Comparison of ENCODE assay signal across 29 cellular contexts in genomic region chr3:101166150-101166549, GRCh38.
"Had no signal": no experiment of that assay in that cellular context is flagged by ENCODE, and none has a peak within 500 bp of the region (broad histone marks: within the 10 kb centered on the region; RNA-seq: fewer than 3 reads in every experiment).

No MANE protein-coding gene starts in this region.

- FAIRE-seq: keratinocyte, pancreas had no signal

- H3K36me3 Mint-ChIP-seq: naive thymus-derived CD8-positive, alpha-beta T cell had no signal

- H3K9me3 Mint-ChIP-seq: neural crest cell; stimulated activated naive CD8-positive, alpha-beta T cell treated with anti-CD3 and anti-CD28 coated beads, Interleukin-15, amount 100 ng/mL, for 72 hours had no signal

- H3K27me3 ChIP-seq: left lung, pancreas, testis, thyroid gland, transverse colon, upper lobe of left lung, vagina had no signal

- H3K4me1 Mint-ChIP-seq: naive thymus-derived CD8-positive, alpha-beta T cell; neural crest cell had no signal

- H3K4me3 ChIP-seq: left lung, lower lobe of right lung, pancreas, prostate gland, skin epidermis, testis, thyroid gland, transverse colon, upper lobe of left lung, vagina had no signal

- H3K4me3 Mint-ChIP-seq: naive thymus-derived CD8-positive, alpha-beta T cell; nephron; neural crest cell; stimulated activated naive CD8-positive, alpha-beta T cell treated with anti-CD3 and anti-CD28 coated beads, Interleukin-15, amount 100 ng/mL, for 72 hours had no signal

- DNase-seq: kidney glomerular epithelial cell; left colon; left lung; lower lobe of right lung; mammary epithelial cell; mesenchymal stem cell; naive thymus-derived CD8-positive, alpha-beta T cell; nucleus accumbens; pancreas; posterior cingulate gyrus; retina; right cardiac atrium; stimulated activated CD4-positive, alpha-beta T cell treated with anti-CD3 and anti-CD28 coated beads, Interleukin-12 subunit alpha, Interleukin-12 subunit beta, amount 100 ng/mL, for 4 hours; stimulated activated CD4-positive, alpha-beta T cell treated with anti-CD3 and anti-CD28 coated beads, Interleukin-15, amount 100 ng/mL, for 24 hours; stimulated activated CD4-positive, alpha-beta T cell treated with anti-CD3 and anti-CD28 coated beads, Interleukin-2, amount 100 ng/mL, for 24 hours; stimulated activated CD4-positive, alpha-beta T cell treated with anti-CD3 and anti-CD28 coated beads, Interleukin-4, amount 100 ng/mL, for 1 hour; stimulated activated naive CD4-positive, alpha-beta T cell treated with Interleukin-2 at 50 U/mL for 16 hours; stimulated activated naive CD8-positive, alpha-beta T cell treated with anti-CD3 and anti-CD28 coated beads, Interleukin-15, amount 100 ng/mL, for 72 hours; testis; thyroid gland; transverse colon; upper lobe of left lung had no signal

- H3K36me3 ChIP-seq: left lung, lower lobe of right lung, pancreas, prostate gland, thyroid gland, transverse colon, upper lobe of left lung, vagina had no signal

- ATAC-seq: left colon; left lung; lower lobe of right lung; naive thymus-derived CD8-positive, alpha-beta T cell; pancreas; right cardiac atrium; sciatic nerve; stimulated activated naive CD8-positive, alpha-beta T cell treated with anti-CD3 and anti-CD28 coated beads, Interleukin-15, amount 100 ng/mL, for 72 hours had no signal

- H3K27ac Mint-ChIP-seq: naive thymus-derived CD8-positive, alpha-beta T cell; stimulated activated naive CD8-positive, alpha-beta T cell treated with anti-CD3 and anti-CD28 coated beads, Interleukin-15, amount 100 ng/mL, for 72 hours had no signal
